Comparison of ENCODE assay signal across 18 cellular contexts in the genomic region with DNA sequence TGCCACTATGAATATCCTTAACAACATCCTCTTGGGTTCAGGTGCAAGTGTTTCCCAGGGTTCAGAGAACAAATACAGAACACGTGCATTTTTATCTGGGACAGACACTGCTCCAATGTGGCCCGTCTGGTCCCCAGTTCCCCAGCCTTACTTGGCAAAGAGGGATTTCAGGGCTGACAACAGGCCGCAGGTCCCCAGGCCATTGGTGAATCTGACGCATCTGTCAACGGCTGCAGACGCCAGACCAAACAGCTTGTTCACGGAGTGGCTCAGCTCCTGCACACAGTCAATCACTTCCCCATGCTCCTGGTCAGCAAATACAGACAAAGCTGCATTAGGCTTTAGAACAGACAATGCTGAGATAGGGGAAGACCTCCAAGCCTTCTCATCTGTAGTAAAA. TPM values are rescaled to one million over a fixed set of nuclear protein-coding genes. Genes with fewer than 3 reads are reported as not detected.
A peak's percentile ranks its signal among the peaks of the same experiment; 100 is the strongest.
DNase-seq lines count a peak whose midpoint lies in the region; ATAC-seq, FAIRE-seq and TF ChIP-seq lines count a peak whose summit lies in the region.
"Had no signal": no experiment of that assay in that cellular context is flagged by ENCODE, and none has a peak within 500 bp of the region (broad histone marks: within the 10 kb centered on the region; RNA-seq: fewer than 3 reads in every experiment).

No MANE protein-coding gene starts in this region.

- H3K4me1 Mint-ChIP-seq in chondrocyte (ENCODE audit: low read depth) = peaks cover 10% of the 10 kb centered on the region
- H3K4me1 Mint-ChIP-seq: CD4-positive, alpha-beta memory T cell had no signal

- no peak for FAIRE-seq in HepG2 (lab: Jason Lieb, UNC)
- FAIRE-seq: G401.6, GM12892, GM19239 had no signal

- H3K4me3 ChIP-seq in HepG2 (replicated peaks in 1 of 3; ENCODE audit: insufficient read depth in 1 of 3, low read depth in 2 of 3, low read length in 3 of 3) = no peak overlapping the region
- H3K4me3 ChIP-seq in right lobe of liver = no peak overlapping the region
- H3K4me3 ChIP-seq in WERI-Rb-1 (ENCODE audit: low read depth, low read length) = no peak overlapping the region
- no peak overlapping the region for H3K4me3 ChIP-seq in uterus
- H3K4me3 ChIP-seq: GM23338, HAP-1 had no signal

- ATAC-seq in HepG2 = no peak
- ATAC-seq in right lobe of liver = no peak
- ATAC-seq in left colon = peak; percentile 23
- no peak for ATAC-seq in GM18520 (IDR thresholded peaks at IDR 0.05; ENCODE audit: unreplicated experiment)
- ATAC-seq: GM23338 had no signal

- H3K36me3 ChIP-seq in HepG2 (replicated peaks in 1 of 2; ENCODE audit: control insufficient read depth in 1 of 2, insufficient read depth in 2 of 2, low read length in 2 of 2) = peaks cover 14 to 46% of the 10 kb centered on the region in 2 experiments; a peak in 4 of 5 replicates
- H3K36me3 ChIP-seq in right lobe of liver = peaks cover 0 to 46% (median 5%) of the 10 kb centered on the region in 4 donors
- peaks cover 15% of the 10 kb centered on the region for H3K36me3 ChIP-seq in WERI-Rb-1
- no peaks in the 10 kb centered on the region for H3K36me3 ChIP-seq in uterus
- H3K36me3 ChIP-seq: HAP-1 had no signal

- H3K79me2 ChIP-seq in HepG2 (ENCODE audit: insufficient read depth, low read length) = no peaks in the 10 kb centered on the region

- H3K4me1 ChIP-seq in HepG2 (ENCODE audit: insufficient read depth, low read length) (peaks cover 9% of the 10 kb centered on the region), right lobe of liver (no peaks in the 10 kb centered on the region), uterus (no peaks in the 10 kb centered on the region)

- CTCF ChIA-PET in HepG2 (lab: Yijun Ruan, JAX; ENCODE audit: low intra/inter-chr PET ratio, low total read pairs) = no interaction called here

- TF ChIP-seq CTCF in HepG2 (CRISPR knock-in tag; IDR thresholded peaks at IDR 0.05) = no peak
- TF ChIP-seq CTCF in right lobe of liver (IDR thresholded peaks at IDR 0.05) = no peak
- no peak for TF ChIP-seq CTCF in WERI-Rb-1 (IDR thresholded peaks at IDR 0.05; ENCODE audit: low read depth, low read length)
- TF ChIP-seq CTCF in uterus (IDR thresholded peaks at IDR 0.05) = no peak
- no peak for TF ChIP-seq CTCF in chondrocyte (IDR thresholded peaks at IDR 0.05)

- no peak overlapping the region for H3K4me3 Mint-ChIP-seq in chondrocyte (ENCODE audit: unreplicated experiment)
- H3K4me3 Mint-ChIP-seq: CD4-positive, alpha-beta memory T cell; GM23338; HFFc6 had no signal

- TF ChIP-seq RAD21 in HepG2 (CRISPR knock-in tag; IDR thresholded peaks at IDR 0.05) = no peak

- H3K36me3 Mint-ChIP-seq in chondrocyte (ENCODE audit: low read depth) = peaks cover 30% of the 10 kb centered on the region

- H3K9me3 Mint-ChIP-seq in chondrocyte (ENCODE audit: low read depth) = no peaks in the 10 kb centered on the region
- H3K9me3 Mint-ChIP-seq: CD4-positive, alpha-beta memory T cell; GM23338; HFFc6 had no signal

- TF ChIP-seq EP300 in HepG2 (IDR thresholded peaks at IDR 0.05; ENCODE audit: low read depth in 2 of 2, low read length in 2 of 2) (no peak), HepG2 (CRISPR knock-in tag; IDR thresholded peaks at IDR 0.05; ENCODE audit: borderline replicate concordance) (no peak)

- POLR2A ChIA-PET in HepG2 (lab: Yijun Ruan, JAX) = no interaction called here

- in situ Hi-C loops in HepG2 (cut with HindIII; ENCODE audit: extremely low pct_ligation_motif_present, low pct_unique_long_range_greater_than_20kb) = no loop called here

- H3K9ac ChIP-seq in HepG2 (ENCODE audit: insufficient read depth, low read depth, low read length) = no peak overlapping the region

- H3K27me3 ChIP-seq in HepG2 (ENCODE audit: control insufficient read depth in 1 of 2, insufficient read depth in 2 of 2, low read length in 2 of 2) (no peaks in the 10 kb centered on the region), right lobe of liver (no peaks in the 10 kb centered on the region), WERI-Rb-1 (ENCODE audit: insufficient read depth, low read depth, severe bottlenecking) (no peaks in the 10 kb centered on the region), uterus (no peaks in the 10 kb centered on the region)

- H3K9me3 ChIP-seq in HepG2 (ENCODE audit: low read length) (no peaks in the 10 kb centered on the region), right lobe of liver (no peaks in the 10 kb centered on the region), WERI-Rb-1 (ENCODE audit: severe bottlenecking) (no peaks in the 10 kb centered on the region), uterus (no peaks in the 10 kb centered on the region)
- H3K9me3 ChIP-seq: HAP-1 had no signal

- H2AFZ ChIP-seq in HepG2 (ENCODE audit: low read length) = no peak overlapping the region
- H2AFZ ChIP-seq: GM23338 had no signal

- no peaks in the 10 kb centered on the region for H3K27me3 Mint-ChIP-seq in chondrocyte (ENCODE audit: low read depth)
- H3K27me3 Mint-ChIP-seq: CD4-positive, alpha-beta memory T cell had no signal

- H3K4me2 ChIP-seq in HepG2 (ENCODE audit: low read depth, low read length) = no peak overlapping the region
- H3K4me2 ChIP-seq: GM23338 had no signal

- BruUV-seq in HepG2 (replicated peaks; lab: Mats Ljungman, UMichigan) = no TSS peak

- TF ChIP-seq POLR2A in HepG2 (IDR thresholded peaks at IDR 0.05; ENCODE audit: insufficient read depth in 1 of 2, low read depth in 2 of 2, low read length in 2 of 2) (no peak), right lobe of liver (IDR thresholded peaks at IDR 0.05) (no peak), uterus (IDR thresholded peaks at IDR 0.05) (no peak)

- DNase-seq in HepG2 (ENCODE audit: low spot score) (no peak), right lobe of liver (no peak), WERI-Rb-1 (peak; percentile 72), left colon (no peak), uterus (no peak), chondrocyte (ENCODE audit: low spot score) (no peak)
- DNase-seq: Calu3; CD4-positive, alpha-beta memory T cell; COR-L47; DMS53; DMS79 treated with DMSO at 0.1 percent for 48 hours; HFFc6 had no signal

- no peaks in the 10 kb centered on the region for H4K20me1 ChIP-seq in HepG2 (ENCODE audit: insufficient read depth, low read length)

- H3K27ac ChIP-seq in HepG2 (ENCODE audit: extremely low read length, insufficient read depth, low read length) (no peak overlapping the region), right lobe of liver (no peak overlapping the region), WERI-Rb-1 (peak overlapping the region; percentile 57), uterus (no peak overlapping the region)

- no peak overlapping the region for H3K27ac Mint-ChIP-seq in chondrocyte (ENCODE audit: unreplicated experiment)
- H3K27ac Mint-ChIP-seq: CD4-positive, alpha-beta memory T cell; GM23338; HFFc6 had no signal

- WGBS in HepG2 (ENCODE audit: low lambda C conversion rate) = 89% methylated on average over 7 of the region's 7 CpGs
- WGBS in right lobe of liver (ENCODE audit: insufficient coverage, low coverage, low lambda C conversion rate, missing lambda C conversion rate) = 76% methylated on average over 2 of the region's 7 CpGs

- intact Hi-C loops in HepG2 (cut with micrococcal nuclease; ENCODE audit: unreplicated experiment) (no loop called here), right lobe of liver (cut with DNase I) (no loop called here), left colon (cut with DNase I, micrococcal nuclease) (no loop called here), uterus (cut with DNase I; ENCODE audit: low total_unique reads) (no loop called here)

TF ChIP-seq in HepG2, 621 proteins besides CTCF, POLR2A, EP300 and RAD21:
- 0 out of 2 replicates have a peak, but pooled peaks have one; percentile 2 for TF ChIP-seq ZSCAN25 (CRISPR knock-in tag; IDR thresholded peaks at IDR 0.05)
- TF ChIP-seq ZNF562 (CRISPR knock-in tag; IDR thresholded peaks at IDR 0.05; ENCODE audit: borderline replicate concordance) = no peak
- TF ChIP-seq ZNF607 (CRISPR knock-in tag; IDR thresholded peaks at IDR 0.05; ENCODE audit: borderline replicate concordance) = no peak
- no peak for TF ChIP-seq ZNF17 (CRISPR knock-in tag; IDR thresholded peaks at IDR 0.05)
- no peak for TF ChIP-seq YY1 (IDR thresholded peaks at IDR 0.05; ENCODE audit: insufficient read depth, insufficient replicate concordance, low read depth, low read length)

RNA-seq across cellular contexts. Expression of gene COG7, which starts 36.2 kb away (rescaled TPM):
- total RNA-seq in HepG2 (2016; rRNA removed; fragmentation: Illumina TruSeq; extraction: Trizol) = 12.6 and 15.4 TPM in 2 replicates
- total RNA-seq in HepG2 (2016; cell fraction: cytosol; rRNA removed; fragmentation: Illumina TruSeq; extraction: Trizol; ENCODE audit: low read depth) = 9.2 and 9.5 TPM in 2 replicates
- 14.1 and 14.7 TPM in 2 replicates for total RNA-seq in HepG2 (2016; cell fraction: insoluble cytoplasmic fraction; rRNA removed; fragmentation: Illumina TruSeq; extraction: Trizol)
- total RNA-seq in HepG2 (2016; cell fraction: membrane; rRNA removed; fragmentation: Illumina TruSeq; extraction: Trizol) = 8.1 and 9.4 TPM in 2 replicates
- 16.3 and 18.0 TPM in 2 replicates for total RNA-seq in HepG2 (2016; cell fraction: nucleus; rRNA removed; fragmentation: Illumina TruSeq; extraction: Trizol)
- 51.0 and 54.5 TPM in 2 replicates for polyA plus RNA-seq in HepG2 (2011; rRNA removed)
- polyA plus RNA-seq in HepG2 (2011; cell fraction: cytosol; rRNA removed) = 32.5 and 55.6 TPM in 2 replicates
- 105 and 118 TPM in 2 replicates for polyA plus RNA-seq in HepG2 (2011; cell fraction: nucleus; rRNA removed)
- 18.4 and 20.0 TPM in 2 replicates for polyA plus RNA-seq in HepG2 (2012)
- polyA plus RNA-seq in HepG2 (2016; cell fraction: cytosol; fragmentation: Illumina TruSeq; extraction: Trizol; ENCODE audit: low read depth) = 1.5 and 2.3 TPM in 2 replicates
- 22.3 and 23.7 TPM in 2 replicates for polyA plus RNA-seq in HepG2 (2016; cell fraction: insoluble cytoplasmic fraction; fragmentation: Illumina TruSeq; extraction: Trizol; ENCODE audit: low read depth)
- polyA plus RNA-seq in HepG2 (2016; cell fraction: membrane; fragmentation: Illumina TruSeq; extraction: Trizol; ENCODE audit: low read depth) = 3.7 and 4.9 TPM in 2 replicates
- 47.6 and 49.5 TPM in 2 replicates for polyA plus RNA-seq in HepG2 (2016; cell fraction: nucleus; fragmentation: Illumina TruSeq; extraction: Trizol; ENCODE audit: insufficient read depth, low read depth)
- polyA minus RNA-seq in HepG2 (2011; rRNA and poly(A)+ RNA removed; ENCODE audit: low replicate concordance) = 44.8 and 70.9 TPM in 2 replicates
- polyA minus RNA-seq in HepG2 (2011; cell fraction: cytosol; rRNA and poly(A)+ RNA removed) = 14.6 and 17.4 TPM in 2 replicates
- polyA minus RNA-seq in HepG2 (2011; cell fraction: nucleus; rRNA and poly(A)+ RNA removed) = 42.8 and 50.6 TPM in 2 replicates
- total RNA-seq in right lobe of liver = 10 to 100 TPM in 1 of 6 experiments, 1 to 10 TPM in 5; 7.5 to 11.2 (median 8.4) TPM
- 10 to 100 TPM; 29.3 to 42.5 TPM for total RNA-seq in left colon
- total RNA-seq in uterus = 100 to 1,000 TPM in 1 of 4 donors, 10 to 100 TPM in 3; 11.5 to 393 (median 32.2) TPM
- 17.7 to 27.5 TPM (median 19.6 TPM) in 3 replicates for total RNA-seq in chondrocyte
